In genomic region chr10:11515596-11516418, GRCh38 we compare ENCODE assay signal across 8 cellular contexts.
DNase-seq lines count a peak whose midpoint lies in the region; ATAC-seq, FAIRE-seq and TF ChIP-seq lines count a peak whose summit lies in the region.

No MANE protein-coding gene starts in this region.

- H3K4me3 ChIP-seq in HL-60 (replicated peaks; ENCODE audit: insufficient read depth, low read length) (no peak overlapping the region), astrocyte of the cerebellum (ENCODE audit: low read depth, low read length) (no peak overlapping the region)

- DNase-seq in EH (ENCODE audit: low read depth), result peak; percentile 73
- DNase-seq in HL-60 (ENCODE audit: low read depth in 1 of 2, low spot score in 1 of 2), result peak in 1 of 2 experiments; percentile 24
- peak; percentile 60 for DNase-seq in RCC 7860 (ENCODE audit: low spot score)
- peak; percentile 56 for DNase-seq in astrocyte of the cerebellum (ENCODE audit: low read depth)
- peak; percentile 30 for DNase-seq in iPS-NIHi11 (ENCODE audit: low spot score)
- DNase-seq in stimulated activated CD4-positive, alpha-beta T cell treated with anti-CD3 and anti-CD28 coated beads, Interleukin-2, amount 100 ng/mL, for 24 hours, result peak; percentile 35 to 37
- no peak for DNase-seq in 8988T

- ATAC-seq in GM19467 (IDR thresholded peaks at IDR 0.05; ENCODE audit: unreplicated experiment), result peak; percentile 39

- H3K27ac ChIP-seq in HL-60 (replicated peaks), result no peak overlapping the region

- TF ChIP-seq CTCF in HL-60 (IDR thresholded peaks at IDR 0.05; ENCODE audit: insufficient read depth, low read length) (peak; percentile 24), astrocyte of the cerebellum (IDR thresholded peaks at IDR 0.05; ENCODE audit: low read depth, low read length, missing control alignments) (peak; percentile 89)

- no peaks in the 10 kb centered on the region for H3K27me3 ChIP-seq in HL-60 (ENCODE audit: insufficient read depth, poor library complexity, severe bottlenecking)

- FAIRE-seq in RCC 7860 (lab: Jason Lieb, UNC), result peak; percentile 85

- in situ Hi-C loops in astrocyte of the cerebellum (cut with HindIII; ENCODE audit: low sequenced_read_pairs), result no loop called here
